ENCODE assay signal across 6 cellular contexts in genomic region chr11:18728658-18729057, GRCh38. TPM values are rescaled to one million over a fixed set of nuclear protein-coding genes. Genes with fewer than 3 reads are reported as not detected.
"Had no signal": no experiment of that assay in that cellular context is flagged by ENCODE, and none has a peak within 500 bp of the region (broad histone marks: within the 10 kb centered on the region; RNA-seq: fewer than 3 reads in every experiment).

No MANE protein-coding gene starts in this region.

- H3K27ac Mint-ChIP-seq: H9 had no signal

- H2AFZ ChIP-seq: GM23248 had no signal

- H3K9ac ChIP-seq: GM23248 had no signal

- H3K27ac ChIP-seq: GM23248 had no signal

- DNase-seq: GM23248, GOT3, H9, HCEC 1CT, IMR-90 had no signal

- H3K9me3 Mint-ChIP-seq: H9 had no signal

- H3K4me3 ChIP-seq: GM23248, K562 had no signal

- ATAC-seq: K562 had no signal

- H3K4me3 Mint-ChIP-seq: H9 had no signal

RNA-seq across cellular contexts. Expression of gene IGSF22, which starts 2.7 kb away (rescaled TPM):
- polyA plus RNA-seq: GM23248, IMR-90, K562 had no signal
